In genomic region chr1:201156819-201157218, GRCh38 we compare ENCODE assay signal across 1 cellular context.
TF ChIP-seq lines count a peak whose summit lies in the region.

No MANE protein-coding gene starts in this region.

TF ChIP-seq in K562, 482 proteins besides CTCF, POLR2A, EP300 and RAD21:
- TF ChIP-seq SMARCE1 (IDR thresholded peaks at IDR 0.05) (no peak), CBX3 (IDR thresholded peaks at IDR 0.05; ENCODE audit: borderline replicate concordance in 1 of 2, low read length in 2 of 2) (peak in 1 of 2 experiments; percentile 59; a peak in 1 of 3 replicates), ZFP36 (IDR thresholded peaks at IDR 0.05; ENCODE audit: low read depth, low read length, partially characterized antibody) (peak; percentile 73)
